8 cellular contexts compared by ENCODE assay signal in the genomic region with DNA sequence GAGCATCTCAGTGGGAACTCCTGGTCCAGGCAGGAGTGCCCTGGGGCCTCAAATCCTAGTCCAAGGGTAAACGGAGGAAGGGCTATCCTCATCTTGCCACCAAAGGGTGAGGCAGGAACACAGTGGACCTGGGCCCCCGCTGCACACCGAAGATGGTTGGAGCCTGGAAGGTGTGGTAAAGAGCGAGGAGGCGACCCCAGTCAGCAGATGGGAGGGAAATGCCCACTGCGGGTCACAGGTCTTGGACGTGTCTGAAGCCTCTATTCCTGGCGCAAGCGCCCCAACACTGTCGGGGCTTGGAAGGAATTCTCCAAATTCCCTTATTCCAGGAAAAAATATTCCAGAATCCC. TPM values are rescaled to one million over a fixed set of nuclear protein-coding genes. Genes with fewer than 3 reads are reported as not detected.
A peak's percentile ranks its signal among the peaks of the same experiment; 100 is the strongest.
DNase-seq lines count a peak whose midpoint lies in the region; ATAC-seq, FAIRE-seq and TF ChIP-seq lines count a peak whose summit lies in the region.

No MANE protein-coding gene starts in this region.

- intact Hi-C loops in PC-3 (cut with micrococcal nuclease), result no loop called here

- no peaks in the 10 kb centered on the region for H3K36me3 Mint-ChIP-seq in nephron progenitor cell (ENCODE audit: low read depth)

- no peak for DNase-seq in BJ (ENCODE audit: low read depth)
- no peak for DNase-seq in PC-3
- DNase-seq in epithelial cell of esophagus (ENCODE audit: low read depth), result no peak
- no peak for DNase-seq in nephron progenitor cell
- DNase-seq in H54 (ENCODE audit: insufficient read length, low spot score), result no peak
- no peak for DNase-seq in KBM-7
- DNase-seq in NCI-H446 (lab: John Stamatoyannopoulos, UW), result no peak

- H3K27me3 ChIP-seq in BJ (ENCODE audit: control insufficient read depth, insufficient read depth, low read length), result no peaks in the 10 kb centered on the region; the same call in 1 of the 2 replicates
- no peaks in the 10 kb centered on the region for H3K27me3 ChIP-seq in PC-3 (ENCODE audit: low read length)

- no peak overlapping the region for H3K27ac Mint-ChIP-seq in nephron progenitor cell

- peak overlapping the region; percentile 84 for H3K4me3 Mint-ChIP-seq in nephron progenitor cell

- H3K27ac ChIP-seq in PC-3 (ENCODE audit: low read length), result no peak overlapping the region

- peak overlapping the region; percentile 55 for H3K9ac ChIP-seq in PC-3 (ENCODE audit: low read length)

- peaks cover 29% of the 10 kb centered on the region for H3K4me1 ChIP-seq in PC-3 (ENCODE audit: insufficient read depth, low read length)

- CTCF ChIA-PET in BJ (lab: Yijun Ruan, JAX) (no interaction called here), PC-3 (lab: Charles Lee) (no interaction called here)

- ATAC-seq in PC-3 (peak; percentile 2; the same call in 1 of the 2 replicates), GM18870 (IDR thresholded peaks at IDR 0.05; ENCODE audit: unreplicated experiment) (no peak)

- peaks cover 50% of the 10 kb centered on the region for H3K79me2 ChIP-seq in PC-3 (ENCODE audit: low read length)

- in situ Hi-C loops in KBM-7 (cut with MboI; ENCODE audit: low pct_unique_long_range_greater_than_20kb, low sequenced_read_pairs), result no loop called here

- no peaks in the 10 kb centered on the region for H3K9me2 ChIP-seq in PC-3 (replicated peaks; ENCODE audit: low read length)

- H3K4me3 ChIP-seq in BJ (ENCODE audit: low read depth, low read length) (peak overlapping the region; percentile 44), PC-3 (ENCODE audit: low read length) (peak overlapping the region; percentile 73), epithelial cell of esophagus (ENCODE audit: low read length) (peak overlapping the region; percentile 54)

- no peaks in the 10 kb centered on the region for H3K9me3 ChIP-seq in PC-3 (ENCODE audit: low read length)

- no peak for FAIRE-seq in H54 (lab: Jason Lieb, UNC)

- H3K4me1 Mint-ChIP-seq in nephron progenitor cell, result peaks cover 41% of the 10 kb centered on the region

- no peaks in the 10 kb centered on the region for H3F3A ChIP-seq in PC-3 (ENCODE audit: low read length, unreplicated experiment)

- H3K4me2 ChIP-seq in PC-3 (ENCODE audit: low read length), result peak overlapping the region; percentile 77

- H3K36me3 ChIP-seq in BJ (ENCODE audit: control insufficient read depth, insufficient read depth, low read length), result no peaks in the 10 kb centered on the region; the same call in 1 of the 2 replicates
- peaks cover 3% of the 10 kb centered on the region; the same call in 1 of the 2 replicates for H3K36me3 ChIP-seq in PC-3 (ENCODE audit: low read depth, low read length)

- TF ChIP-seq CTCF in BJ (IDR thresholded peaks at IDR 0.05; ENCODE audit: insufficient read depth, low read depth, low read length), result no peak
- TF ChIP-seq CTCF in PC-3 (conservative IDR thresholded peaks at IDR 0.05; ENCODE audit: low read depth, low read length), result no peak
- TF ChIP-seq CTCF in epithelial cell of esophagus (IDR thresholded peaks at IDR 0.05; ENCODE audit: insufficient read depth, low read depth, low read length, missing control alignments), result no peak
- no peak for TF ChIP-seq CTCF in nephron progenitor cell (IDR thresholded peaks at IDR 0.05)

- peaks cover 2% of the 10 kb centered on the region for H3K27me3 Mint-ChIP-seq in nephron progenitor cell (ENCODE audit: low read depth, poor library complexity)

- POLR2A ChIA-PET in BJ (lab: Charles Lee) (no interaction called here), PC-3 (lab: Charles Lee; ENCODE audit: unreplicated experiment) (no interaction called here)

- no peak for TF ChIP-seq POLR2A in H54 (IDR thresholded peaks at IDR 0.05; ENCODE audit: low read depth, low read length)

- peak overlapping the region; percentile 88 for H2AFZ ChIP-seq in PC-3 (ENCODE audit: low read length)

- H4K20me1 ChIP-seq in PC-3 (ENCODE audit: low read length), result no peaks in the 10 kb centered on the region

- BruUV-seq in PC-3 (replicated peaks; lab: Mats Ljungman, UMichigan), result TSS peak; percentile 44

- no peaks in the 10 kb centered on the region for H3K9me3 Mint-ChIP-seq in nephron progenitor cell

RNA-seq across cellular contexts. Expression of gene SYNC, which starts 38.5 kb away (rescaled TPM):
- 57.3 and 60.5 TPM in 2 replicates for polyA plus RNA-seq in BJ (2011; rRNA removed)
- polyA minus RNA-seq in BJ (2011; rRNA and poly(A)+ RNA removed), result 29.3 and 34.6 TPM in 2 replicates
- total RNA-seq in PC-3 (2014; rRNA removed), result 6.6 and 10.0 TPM in 2 replicates
